In the genomic region with DNA sequence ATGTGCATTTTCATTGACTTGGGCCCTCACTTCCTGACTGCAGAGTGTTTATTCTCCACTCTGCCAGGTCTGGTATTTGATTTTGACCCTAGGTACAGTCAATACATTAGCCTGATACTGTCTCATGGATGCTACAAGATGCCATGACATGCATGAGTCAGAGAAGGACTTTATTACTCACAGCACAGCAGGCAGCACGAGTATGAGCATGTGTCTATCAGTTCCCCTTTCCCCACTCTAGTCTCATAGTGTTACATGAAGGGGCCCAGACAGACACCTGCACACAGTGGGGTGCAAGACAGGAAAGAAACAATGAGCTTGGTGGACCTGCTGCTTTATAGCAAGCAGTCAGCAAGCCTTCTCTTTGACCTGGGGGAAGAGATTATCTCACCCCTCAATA, we compare ENCODE assay signal across 1 cellular context.
A peak's percentile ranks its signal among the peaks of the same experiment; 100 is the strongest.
TF ChIP-seq lines count a peak whose summit lies in the region.

No MANE protein-coding gene starts in this region.

TF ChIP-seq in HEK293, 187 proteins besides CTCF, POLR2A, EP300 and RAD21 (continued from another document):
- TF ChIP-seq ZNF211 (tag by site-specific recombination; IDR thresholded peaks at IDR 0.05; ENCODE audit: low read depth) (no peak), ZNF394 (tag by site-specific recombination; IDR thresholded peaks at IDR 0.05; ENCODE audit: borderline replicate concordance) (no peak), ZNF114 (tag by site-specific recombination; IDR thresholded peaks at IDR 0.05) (no peak), ZNF266 (tag by site-specific recombination; IDR thresholded peaks at IDR 0.05; ENCODE audit: low read depth) (peak; percentile 100), ZNF510 (tag by site-specific recombination; IDR thresholded peaks at IDR 0.05; ENCODE audit: insufficient replicate concordance) (no peak), BCL11A (tag by site-specific recombination; IDR thresholded peaks at IDR 0.05; ENCODE audit: low read depth) (no peak), WT1 (tag by site-specific recombination; IDR thresholded peaks at IDR 0.05) (no peak), SALL2 (tag by site-specific recombination; IDR thresholded peaks at IDR 0.05; ENCODE audit: borderline replicate concordance) (no peak), ZSCAN23 (tag by site-specific recombination; IDR thresholded peaks at IDR 0.05) (no peak), ZNF670 (tag by site-specific recombination; IDR thresholded peaks at IDR 0.05; ENCODE audit: low read depth) (no peak), ZNF544 (tag by site-specific recombination; IDR thresholded peaks at IDR 0.05) (no peak), ZNF558 (tag by site-specific recombination; IDR thresholded peaks at IDR 0.05) (peak; percentile 18; the same call in 1 of the 2 replicates), ZNF23 (tag by site-specific recombination; IDR thresholded peaks at IDR 0.05; ENCODE audit: borderline replicate concordance) (no peak), ZNF629 (tag by site-specific recombination; IDR thresholded peaks at IDR 0.05) (peak; percentile 61; the same call in 1 of the 2 replicates), ZNF664 (tag by site-specific recombination; IDR thresholded peaks at IDR 0.05) (no peak), BCL11B (tag by site-specific recombination; IDR thresholded peaks at IDR 0.05; ENCODE audit: low read depth) (no peak), GLIS1 (tag by site-specific recombination; IDR thresholded peaks at IDR 0.05) (no peak), YY1 (tag by site-specific recombination; IDR thresholded peaks at IDR 0.05) (no peak), ZIC2 (tag by site-specific recombination; IDR thresholded peaks at IDR 0.05) (peak; percentile 93)
- TF ChIP-seq, protein P1, sequence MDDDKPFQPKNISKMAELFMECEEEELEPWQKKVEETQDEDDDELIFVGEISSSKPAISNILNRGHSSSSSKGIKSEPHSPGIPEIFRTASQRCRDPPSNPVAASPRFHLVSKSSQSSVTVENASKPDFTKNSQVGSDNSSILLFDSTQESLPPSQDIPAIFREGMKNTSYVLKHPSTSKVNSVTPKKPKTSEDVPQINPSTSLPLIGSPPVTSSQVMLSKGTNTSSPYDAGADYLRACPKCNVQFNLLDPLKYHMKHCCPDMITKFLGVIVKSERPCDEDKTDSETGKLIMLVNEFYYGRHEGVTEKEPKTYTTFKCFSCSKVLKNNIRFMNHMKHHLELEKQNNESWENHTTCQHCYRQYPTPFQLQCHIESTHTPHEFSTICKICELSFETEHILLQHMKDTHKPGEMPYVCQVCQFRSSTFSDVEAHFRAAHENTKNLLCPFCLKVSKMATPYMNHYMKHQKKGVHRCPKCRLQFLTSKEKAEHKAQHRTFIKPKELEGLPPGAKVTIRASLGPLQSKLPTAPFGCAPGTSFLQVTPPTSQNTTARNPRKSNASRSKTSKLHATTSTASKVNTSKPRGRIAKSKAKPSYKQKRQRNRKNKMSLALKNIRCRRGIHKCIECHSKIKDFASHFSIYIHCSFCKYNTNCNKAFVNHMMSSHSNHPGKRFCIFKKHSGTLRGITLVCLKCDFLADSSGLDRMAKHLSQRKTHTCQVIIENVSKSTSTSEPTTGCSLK (tag by site-specific recombination; IDR thresholded peaks at IDR 0.05) = no peak
- TF ChIP-seq, protein P2, sequence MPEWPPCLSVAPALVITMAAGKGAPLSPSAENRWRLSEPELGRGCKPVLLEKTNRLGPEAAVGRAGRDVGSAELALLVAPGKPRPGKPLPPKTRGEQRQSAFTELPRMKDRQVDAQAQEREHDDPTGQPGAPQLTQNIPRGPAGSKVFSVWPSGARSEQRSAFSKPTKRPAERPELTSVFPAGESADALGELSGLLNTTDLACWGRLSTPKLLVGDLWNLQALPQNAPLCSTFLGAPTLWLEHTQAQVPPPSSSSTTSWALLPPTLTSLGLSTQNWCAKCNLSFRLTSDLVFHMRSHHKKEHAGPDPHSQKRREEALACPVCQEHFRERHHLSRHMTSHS (tag by site-specific recombination; IDR thresholded peaks at IDR 0.05) = no peak
- TF ChIP-seq, protein P3, sequence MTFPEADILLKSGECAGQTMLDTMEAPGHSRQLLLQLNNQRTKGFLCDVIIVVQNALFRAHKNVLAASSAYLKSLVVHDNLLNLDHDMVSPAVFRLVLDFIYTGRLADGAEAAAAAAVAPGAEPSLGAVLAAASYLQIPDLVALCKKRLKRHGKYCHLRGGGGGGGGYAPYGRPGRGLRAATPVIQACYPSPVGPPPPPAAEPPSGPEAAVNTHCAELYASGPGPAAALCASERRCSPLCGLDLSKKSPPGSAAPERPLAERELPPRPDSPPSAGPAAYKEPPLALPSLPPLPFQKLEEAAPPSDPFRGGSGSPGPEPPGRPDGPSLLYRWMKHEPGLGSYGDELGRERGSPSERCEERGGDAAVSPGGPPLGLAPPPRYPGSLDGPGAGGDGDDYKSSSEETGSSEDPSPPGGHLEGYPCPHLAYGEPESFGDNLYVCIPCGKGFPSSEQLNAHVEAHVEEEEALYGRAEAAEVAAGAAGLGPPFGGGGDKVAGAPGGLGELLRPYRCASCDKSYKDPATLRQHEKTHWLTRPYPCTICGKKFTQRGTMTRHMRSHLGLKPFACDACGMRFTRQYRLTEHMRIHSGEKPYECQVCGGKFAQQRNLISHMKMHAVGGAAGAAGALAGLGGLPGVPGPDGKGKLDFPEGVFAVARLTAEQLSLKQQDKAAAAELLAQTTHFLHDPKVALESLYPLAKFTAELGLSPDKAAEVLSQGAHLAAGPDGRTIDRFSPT (tag by site-specific recombination; IDR thresholded peaks at IDR 0.05) = peak; percentile 75; the same call in 1 of the 2 replicates
- TF ChIP-seq, protein P4, sequence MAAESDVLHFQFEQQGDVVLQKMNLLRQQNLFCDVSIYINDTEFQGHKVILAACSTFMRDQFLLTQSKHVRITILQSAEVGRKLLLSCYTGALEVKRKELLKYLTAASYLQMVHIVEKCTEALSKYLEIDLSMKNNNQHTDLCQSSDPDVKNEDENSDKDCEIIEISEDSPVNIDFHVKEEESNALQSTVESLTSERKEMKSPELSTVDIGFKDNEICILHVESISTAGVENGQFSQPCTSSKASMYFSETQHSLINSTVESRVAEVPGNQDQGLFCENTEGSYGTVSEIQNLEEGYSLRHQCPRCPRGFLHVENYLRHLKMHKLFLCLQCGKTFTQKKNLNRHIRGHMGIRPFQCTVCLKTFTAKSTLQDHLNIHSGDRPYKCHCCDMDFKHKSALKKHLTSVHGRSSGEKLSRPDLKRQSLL (tag by site-specific recombination; IDR thresholded peaks at IDR 0.05) = no peak
